10 cellular contexts compared by ENCODE assay signal in the genomic region with DNA sequence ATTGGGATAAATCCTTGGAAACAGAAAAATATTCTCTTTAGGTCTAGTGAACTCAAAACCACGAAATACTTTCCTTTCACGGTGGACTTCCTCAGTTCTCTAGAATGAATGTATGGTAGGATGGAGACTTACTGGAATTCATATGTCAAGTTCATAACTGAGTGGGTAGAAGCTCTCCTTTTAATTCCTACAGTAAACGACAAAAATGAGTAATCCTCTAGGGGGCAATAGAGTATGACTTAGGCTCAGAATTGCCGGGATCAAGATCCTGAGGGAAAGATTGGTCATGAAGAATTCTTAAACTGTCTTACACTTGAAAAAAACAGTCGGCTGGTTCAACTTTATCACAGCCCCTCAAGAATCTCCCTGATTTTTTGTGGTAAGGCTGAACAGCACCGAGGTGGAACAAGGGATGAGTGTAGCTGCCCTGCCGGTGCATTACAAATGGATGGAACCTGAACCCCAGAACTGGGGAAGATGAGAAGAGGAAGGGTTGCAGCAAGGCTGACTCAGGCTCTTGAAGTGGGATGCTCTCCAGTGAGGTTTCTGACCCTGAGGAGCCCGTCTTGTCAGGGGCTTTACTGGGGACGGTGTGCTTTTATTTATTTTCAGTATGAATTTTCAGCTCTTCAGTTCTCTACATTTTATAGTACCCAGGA. TPM values are rescaled to one million over a fixed set of nuclear protein-coding genes. Genes with fewer than 3 reads are reported as not detected.
A peak's percentile ranks its signal among the peaks of the same experiment; 100 is the strongest.
DNase-seq lines count a peak whose midpoint lies in the region; ATAC-seq and TF ChIP-seq lines count a peak whose summit lies in the region.
"Had no signal": no experiment of that assay in that cellular context is flagged by ENCODE, and none has a peak within 500 bp of the region (broad histone marks: within the 10 kb centered on the region; RNA-seq: fewer than 3 reads in every experiment).

No MANE protein-coding gene starts in this region.

- no peak for ATAC-seq in DND-41 (ENCODE audit: insufficient read depth, low read depth)
- ATAC-seq in HG03196 (IDR thresholded peaks at IDR 0.05; ENCODE audit: unreplicated experiment) = no peak

- H3K4me3 ChIP-seq in DND-41 (ENCODE audit: low read depth in 1 of 2, low read length in 2 of 2) = no peak overlapping the region
- no peak overlapping the region for H3K4me3 ChIP-seq in effector memory CD4-positive, alpha-beta T cell (ENCODE audit: insufficient read depth, low read depth, low read length, poor library complexity, severe bottlenecking)
- H3K4me3 ChIP-seq: HAP-1 had no signal

- H3K9ac ChIP-seq in DND-41 (ENCODE audit: low read depth, low read length) = no peak overlapping the region

- no peaks in the 10 kb centered on the region for H3K36me3 Mint-ChIP-seq in neural crest cell (ENCODE audit: low read depth)
- H3K36me3 Mint-ChIP-seq in activated naive CD8-positive, alpha-beta T cell treated with anti-CD3 and anti-CD28 coated beads for 36 hours = no peaks in the 10 kb centered on the region

- peak; percentile 10 for TF ChIP-seq CTCF in DND-41 (IDR thresholded peaks at IDR 0.05; ENCODE audit: borderline replicate concordance, extremely low read depth, low read length, poor library complexity, severe bottlenecking)
- peak; percentile 61 for TF ChIP-seq CTCF in neural crest cell (conservative IDR thresholded peaks at IDR 0.05)

- no peak overlapping the region for H3K4me3 Mint-ChIP-seq in neural crest cell
- H3K4me3 Mint-ChIP-seq in activated naive CD8-positive, alpha-beta T cell treated with anti-CD3 and anti-CD28 coated beads for 36 hours = no peak overlapping the region

- H2AFZ ChIP-seq in DND-41 (ENCODE audit: low read depth, low read length) = no peak overlapping the region

- H3K9me3 ChIP-seq in DND-41 (ENCODE audit: insufficient read depth, low read length, severe bottlenecking) = no peaks in the 10 kb centered on the region
- no peaks in the 10 kb centered on the region for H3K9me3 ChIP-seq in effector memory CD4-positive, alpha-beta T cell (ENCODE audit: control insufficient read depth, low read length)
- H3K9me3 ChIP-seq: HAP-1 had no signal

- H3K9me3 Mint-ChIP-seq in neural crest cell = no peaks in the 10 kb centered on the region
- no peaks in the 10 kb centered on the region for H3K9me3 Mint-ChIP-seq in activated naive CD8-positive, alpha-beta T cell treated with anti-CD3 and anti-CD28 coated beads for 36 hours

- peaks cover 11% of the 10 kb centered on the region for H3K4me1 ChIP-seq in DND-41 (ENCODE audit: insufficient read depth, low read length)
- no peaks in the 10 kb centered on the region for H3K4me1 ChIP-seq in effector memory CD4-positive, alpha-beta T cell (ENCODE audit: control insufficient read depth, insufficient read depth, low read length, poor library complexity, severe bottlenecking)
- H3K4me1 ChIP-seq: HAP-1 had no signal

- no peaks in the 10 kb centered on the region for H4K20me1 ChIP-seq in DND-41 (ENCODE audit: insufficient read depth, low read length)

- H3K27ac Mint-ChIP-seq in neural crest cell (ENCODE audit: unreplicated experiment) = no peak overlapping the region
- no peak overlapping the region for H3K27ac Mint-ChIP-seq in activated naive CD8-positive, alpha-beta T cell treated with anti-CD3 and anti-CD28 coated beads for 36 hours

- H3K36me3 ChIP-seq in DND-41 (ENCODE audit: insufficient read depth, low read length) = no peaks in the 10 kb centered on the region
- H3K36me3 ChIP-seq in effector memory CD4-positive, alpha-beta T cell (ENCODE audit: control insufficient read depth, insufficient read depth, low read length) = no peaks in the 10 kb centered on the region
- H3K36me3 ChIP-seq: HAP-1 had no signal

- no peak overlapping the region for H3K4me2 ChIP-seq in DND-41 (ENCODE audit: insufficient read depth, low read length)

- DNase-seq in DND-41 (no peak), NCI-H1694 (lab: John Stamatoyannopoulos, UW) (peak; percentile 21), cerebellar cortex (ENCODE audit: low spot score) (peak; percentile 18), neural crest cell (ENCODE audit: low read depth, low spot score) (no peak), GF-D8 (lab: John Stamatoyannopoulos, UW) (no peak)
- no peak for DNase-seq in activated naive CD8-positive, alpha-beta T cell treated with anti-CD3 and anti-CD28 coated beads for 36 hours
- no peak for DNase-seq in effector memory CD4-positive, alpha-beta T cell

- no peak overlapping the region for H3K27ac ChIP-seq in DND-41 (ENCODE audit: low read length)
- H3K27ac ChIP-seq in effector memory CD4-positive, alpha-beta T cell (ENCODE audit: insufficient read depth, low read length, poor library complexity, severe bottlenecking) = no peak overlapping the region

- H3K27me3 Mint-ChIP-seq in neural crest cell (ENCODE audit: low read depth) = peaks cover 2% of the 10 kb centered on the region
- peaks cover 3% of the 10 kb centered on the region for H3K27me3 Mint-ChIP-seq in activated naive CD8-positive, alpha-beta T cell treated with anti-CD3 and anti-CD28 coated beads for 36 hours

- no peaks in the 10 kb centered on the region for H3K27me3 ChIP-seq in DND-41 (ENCODE audit: insufficient read depth, low read length, poor library complexity)
- no peaks in the 10 kb centered on the region for H3K27me3 ChIP-seq in effector memory CD4-positive, alpha-beta T cell (replicated peaks; ENCODE audit: control insufficient read depth, insufficient read depth, low read length, poor library complexity, severe bottlenecking)

- H3K4me1 Mint-ChIP-seq in neural crest cell = no peaks in the 10 kb centered on the region
- H3K4me1 Mint-ChIP-seq in activated naive CD8-positive, alpha-beta T cell treated with anti-CD3 and anti-CD28 coated beads for 36 hours = no peaks in the 10 kb centered on the region

- H3K79me2 ChIP-seq in DND-41 (ENCODE audit: insufficient read depth, low read length) = no peaks in the 10 kb centered on the region

RNA-seq across cellular contexts. Expression of gene LOX, which starts 14.0 kb away (rescaled TPM):
- total RNA-seq in neural crest cell = 1.2 and 1.4 TPM in 2 replicates
- total RNA-seq in activated naive CD8-positive, alpha-beta T cell treated with anti-CD3 and anti-CD28 coated beads for 36 hours = not detected
- total RNA-seq: T-helper 2 cell treated with Interferon-gamma antibody and Interleukin-4, amounts not matched to agents 100 ng/mL and 5 ng/mL, for 36 hours had no signal

RNA-seq across cellular contexts. Expression of gene ZNF474, which starts 37.3 kb away (rescaled TPM):
- total RNA-seq in neural crest cell = 0.30 and 0.47 TPM in 2 replicates
- under 1 TPM in 1 of 2 experiments, not detected in 1; 0.28 TPM for total RNA-seq in activated naive CD8-positive, alpha-beta T cell treated with anti-CD3 and anti-CD28 coated beads for 36 hours

Comparison
In these comparisons a context has a peak if more than half of its experiments do, and no peak if none do; other contexts are left out.
1. DNase-seq: peak in NCI-H1694 (single experiment) and cerebellar cortex (single experiment); none in DND-41 (single experiment), neural crest cell (single experiment), activated naive CD8-positive, alpha-beta T cell treated with anti-CD3 and anti-CD28 coated beads for 36 hours (single experiment), GF-D8 (single experiment) and effector memory CD4-positive, alpha-beta T cell (0 of 3).